ENCODE assay signal across 1 cellular context in the genomic region with DNA sequence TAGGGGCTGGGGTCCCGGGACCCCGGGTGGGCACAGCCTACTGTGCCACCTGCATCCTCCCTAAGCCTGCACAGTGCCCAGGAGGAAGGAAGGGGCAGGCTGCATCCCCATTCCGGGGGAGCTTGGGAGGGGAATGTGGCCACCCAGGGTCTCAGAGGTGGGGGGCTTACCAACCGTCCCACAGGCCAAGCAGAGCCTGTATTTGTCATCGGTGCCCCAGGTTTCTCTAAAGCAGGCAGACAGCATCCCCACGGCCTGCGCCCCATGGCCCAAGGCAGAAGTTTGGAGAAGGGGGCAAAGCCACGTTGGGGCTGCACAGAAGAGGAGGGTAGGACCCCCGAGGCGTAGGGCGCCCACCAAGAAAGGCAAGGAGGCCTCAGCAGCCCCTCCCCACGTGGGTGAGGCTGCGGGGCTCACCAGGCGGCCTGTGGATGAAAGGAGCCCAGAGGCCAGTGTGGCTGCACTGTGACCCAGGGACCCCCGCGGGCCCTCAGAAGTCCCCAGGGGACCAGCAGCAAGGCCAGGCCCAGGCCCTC.
TF ChIP-seq lines count a peak whose summit lies in the region.

No MANE protein-coding gene starts in this region.

TF ChIP-seq in HCT116, 20 proteins besides CTCF, POLR2A, EP300 and RAD21 (continued from another document):
- TF ChIP-seq, protein P1, sequence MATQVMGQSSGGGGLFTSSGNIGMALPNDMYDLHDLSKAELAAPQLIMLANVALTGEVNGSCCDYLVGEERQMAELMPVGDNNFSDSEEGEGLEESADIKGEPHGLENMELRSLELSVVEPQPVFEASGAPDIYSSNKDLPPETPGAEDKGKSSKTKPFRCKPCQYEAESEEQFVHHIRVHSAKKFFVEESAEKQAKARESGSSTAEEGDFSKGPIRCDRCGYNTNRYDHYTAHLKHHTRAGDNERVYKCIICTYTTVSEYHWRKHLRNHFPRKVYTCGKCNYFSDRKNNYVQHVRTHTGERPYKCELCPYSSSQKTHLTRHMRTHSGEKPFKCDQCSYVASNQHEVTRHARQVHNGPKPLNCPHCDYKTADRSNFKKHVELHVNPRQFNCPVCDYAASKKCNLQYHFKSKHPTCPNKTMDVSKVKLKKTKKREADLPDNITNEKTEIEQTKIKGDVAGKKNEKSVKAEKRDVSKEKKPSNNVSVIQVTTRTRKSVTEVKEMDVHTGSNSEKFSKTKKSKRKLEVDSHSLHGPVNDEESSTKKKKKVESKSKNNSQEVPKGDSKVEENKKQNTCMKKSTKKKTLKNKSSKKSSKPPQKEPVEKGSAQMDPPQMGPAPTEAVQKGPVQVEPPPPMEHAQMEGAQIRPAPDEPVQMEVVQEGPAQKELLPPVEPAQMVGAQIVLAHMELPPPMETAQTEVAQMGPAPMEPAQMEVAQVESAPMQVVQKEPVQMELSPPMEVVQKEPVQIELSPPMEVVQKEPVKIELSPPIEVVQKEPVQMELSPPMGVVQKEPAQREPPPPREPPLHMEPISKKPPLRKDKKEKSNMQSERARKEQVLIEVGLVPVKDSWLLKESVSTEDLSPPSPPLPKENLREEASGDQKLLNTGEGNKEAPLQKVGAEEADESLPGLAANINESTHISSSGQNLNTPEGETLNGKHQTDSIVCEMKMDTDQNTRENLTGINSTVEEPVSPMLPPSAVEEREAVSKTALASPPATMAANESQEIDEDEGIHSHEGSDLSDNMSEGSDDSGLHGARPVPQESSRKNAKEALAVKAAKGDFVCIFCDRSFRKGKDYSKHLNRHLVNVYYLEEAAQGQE (IDR thresholded peaks at IDR 0.05; ENCODE audit: low read depth): no peak
- TF ChIP-seq SP1 (IDR thresholded peaks at IDR 0.05; ENCODE audit: low read depth) (no peak), CBX3 (IDR thresholded peaks at IDR 0.05; ENCODE audit: low read depth) (no peak), MAX (IDR thresholded peaks at IDR 0.05) (no peak), YY1 (IDR thresholded peaks at IDR 0.05; ENCODE audit: extremely low read depth, insufficient replicate concordance, low read depth, low read length) (no peak), SRF (IDR thresholded peaks at IDR 0.05; ENCODE audit: low read depth) (no peak), FOSL1 (IDR thresholded peaks at IDR 0.05; ENCODE audit: low read depth) (no peak), ATF3 (IDR thresholded peaks at IDR 0.05) (no peak), CEBPB (IDR thresholded peaks at IDR 0.05; ENCODE audit: low read depth) (no peak), EGR1 (IDR thresholded peaks at IDR 0.05; ENCODE audit: low read depth) (no peak)
